In the genomic region with DNA sequence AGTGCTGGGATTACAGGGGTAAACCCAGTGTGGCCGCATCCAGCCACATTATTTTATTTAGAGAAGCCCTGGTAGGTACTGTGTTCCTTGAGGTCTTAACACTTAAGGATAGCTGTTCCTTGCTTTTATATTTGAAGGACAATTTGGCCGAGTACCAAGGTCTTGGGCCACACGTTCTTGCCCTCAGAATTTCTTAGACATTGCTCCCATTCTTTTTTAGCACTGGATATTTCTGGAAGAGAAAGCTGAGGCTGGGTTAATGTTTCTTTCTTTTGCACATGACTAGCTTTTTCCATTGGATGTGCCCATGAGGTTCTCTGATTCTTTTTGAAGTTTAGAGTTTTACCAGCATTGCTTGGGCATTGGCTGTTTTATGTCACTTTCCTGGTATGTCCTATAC, we compare ENCODE assay signal across 26 cellular contexts. TPM values are rescaled to one million over a fixed set of nuclear protein-coding genes. Genes with fewer than 3 reads are reported as not detected.
"Had no signal": no experiment of that assay in that cellular context is flagged by ENCODE, and none has a peak within 500 bp of the region (broad histone marks: within the 10 kb centered on the region; RNA-seq: fewer than 3 reads in every experiment).

No MANE protein-coding gene starts in this region.

- ATAC-seq: activated CD4-positive, CD25-positive, alpha-beta regulatory T cell treated with anti-CD3 and anti-CD28 coated beads, Interleukin-2, amount 50 U/mL, for 24 hours; activated CD8-positive, alpha-beta T cell treated with anti-CD3 and anti-CD28 coated beads, Interleukin-2, amount 10 ng/mL, durations not matched to agents 7 days and 5 days; activated naive CD8-positive, alpha-beta T cell treated with anti-CD3 and anti-CD28 coated beads, Interleukin-2, amount 50 U/mL, for 24 hours; activated T-cell treated with anti-CD3 and anti-CD28 coated beads, Interleukin-2, amount 50 U/mL, for 4 hours; foreskin keratinocyte; left ventricle myocardium superior; natural killer cell treated with Interleukin-12 subunit alpha and Interleukin-12 subunit beta and Interleukin-15 and Interleukin-18, amount 100 ng/mL, for 72 hours had no signal

- H3K27me3 ChIP-seq: breast epithelium, foreskin keratinocyte, suprapubic skin, vagina had no signal

- H3K36me3 ChIP-seq: breast epithelium, suprapubic skin, vagina had no signal

- H3K4me3 Mint-ChIP-seq: activated CD4-positive, alpha-beta T cell treated with anti-CD3 and anti-CD28 coated beads, Interleukin-2, amount 10 ng/mL, durations not matched to agents 7 days and 5 days; activated CD8-positive, alpha-beta T cell treated with anti-CD3 and anti-CD28 coated beads, Interleukin-2, amount 10 ng/mL, durations not matched to agents 7 days and 5 days; activated naive CD4-positive, alpha-beta T cell treated with anti-CD3 and anti-CD28 coated beads, Interleukin-2, amount 10 ng/mL, durations not matched to agents 7 days and 5 days; activated naive CD8-positive, alpha-beta T cell treated with anti-CD3 and anti-CD28 coated beads, Interleukin-2, amount 50 U/mL, for 24 hours; activated T-cell treated with anti-CD3 and anti-CD28 coated beads, Interleukin-2, amount 50 U/mL, for 4 hours; natural killer cell treated with Interleukin-12 subunit alpha and Interleukin-12 subunit beta and Interleukin-15 and Interleukin-18, amount 100 ng/mL, for 72 hours; stimulated activated naive CD8-positive, alpha-beta T cell treated with anti-CD3 and anti-CD28 coated beads, Interleukin-15, Interleukin-2, amounts not matched to agents 100 ng/mL and 50 ng/mL, for 24 hours had no signal

- H3K9me3 ChIP-seq: breast epithelium, suprapubic skin, vagina had no signal

- H3K27ac Mint-ChIP-seq: activated CD4-positive, alpha-beta T cell treated with anti-CD3 and anti-CD28 coated beads, Interleukin-2, amount 10 ng/mL, durations not matched to agents 7 days and 5 days; activated CD8-positive, alpha-beta T cell treated with anti-CD3 and anti-CD28 coated beads, Interleukin-2, amount 10 ng/mL, durations not matched to agents 7 days and 5 days; activated naive CD4-positive, alpha-beta T cell treated with anti-CD3 and anti-CD28 coated beads, Interleukin-2, amount 10 ng/mL, durations not matched to agents 7 days and 5 days; activated naive CD8-positive, alpha-beta T cell treated with anti-CD3 and anti-CD28 coated beads, Interleukin-2, amount 50 U/mL, for 24 hours; natural killer cell treated with Interleukin-12 subunit alpha and Interleukin-12 subunit beta and Interleukin-15 and Interleukin-18, amount 100 ng/mL, for 72 hours; stimulated activated naive CD8-positive, alpha-beta T cell treated with anti-CD3 and anti-CD28 coated beads, Interleukin-15, Interleukin-2, amounts not matched to agents 100 ng/mL and 50 ng/mL, for 24 hours had no signal

- H3K36me3 Mint-ChIP-seq: activated naive CD4-positive, alpha-beta T cell treated with anti-CD3 and anti-CD28 coated beads, Interleukin-2, amount 10 ng/mL, durations not matched to agents 7 days and 5 days; natural killer cell treated with Interleukin-12 subunit alpha and Interleukin-12 subunit beta and Interleukin-15 and Interleukin-18, amount 100 ng/mL, for 72 hours had no signal

- H3K4me3 ChIP-seq: breast epithelium, suprapubic skin, vagina had no signal

- H3K9me3 Mint-ChIP-seq: activated CD4-positive, alpha-beta T cell treated with anti-CD3 and anti-CD28 coated beads, Interleukin-2, amount 10 ng/mL, durations not matched to agents 7 days and 5 days; activated naive CD8-positive, alpha-beta T cell treated with anti-CD3 and anti-CD28 coated beads, Interleukin-2, amount 50 U/mL, for 24 hours; activated T-cell treated with anti-CD3 and anti-CD28 coated beads, Interleukin-2, amount 50 U/mL, for 4 hours; natural killer cell treated with Interleukin-12 subunit alpha and Interleukin-12 subunit beta and Interleukin-15 and Interleukin-18, amount 100 ng/mL, for 72 hours; stimulated activated naive CD8-positive, alpha-beta T cell treated with anti-CD3 and anti-CD28 coated beads, Interleukin-15, Interleukin-2, amounts not matched to agents 100 ng/mL and 50 ng/mL, for 24 hours had no signal

- H3K4me1 ChIP-seq: breast epithelium, foreskin keratinocyte, vagina had no signal

- H3K27ac ChIP-seq: breast epithelium, foreskin keratinocyte, suprapubic skin, vagina had no signal

- H3K4me1 Mint-ChIP-seq: activated CD4-positive, alpha-beta T cell treated with anti-CD3 and anti-CD28 coated beads, Interleukin-2, amount 10 ng/mL, durations not matched to agents 7 days and 5 days; activated naive CD4-positive, alpha-beta T cell treated with anti-CD3 and anti-CD28 coated beads, Interleukin-2, amount 10 ng/mL, durations not matched to agents 7 days and 5 days; activated naive CD8-positive, alpha-beta T cell treated with anti-CD3 and anti-CD28 coated beads, Interleukin-2, amount 50 U/mL, for 24 hours had no signal

- FAIRE-seq: keratinocyte, small intestine had no signal

- DNase-seq: activated CD4-positive, alpha-beta T cell treated with anti-CD3 and anti-CD28 coated beads, Interleukin-2, amount 10 ng/mL, durations not matched to agents 7 days and 5 days; activated CD8-positive, alpha-beta T cell treated with anti-CD3 and anti-CD28 coated beads, Interleukin-2, amount 10 ng/mL, durations not matched to agents 7 days and 5 days; activated naive CD4-positive, alpha-beta T cell treated with anti-CD3 and anti-CD28 coated beads, Interleukin-2, amount 10 ng/mL, durations not matched to agents 7 days and 5 days; activated naive CD8-positive, alpha-beta T cell treated with anti-CD3 and anti-CD28 coated beads, Interleukin-2, amount 50 U/mL, for 24 hours; activated T-cell treated with anti-CD3 and anti-CD28 coated beads, Interleukin-2, amount 50 U/mL, for 4 hours; anterior cingulate cortex; effector memory CD4-positive, alpha-beta T cell; foreskin keratinocyte; hypothalamus; left ventricle myocardium superior; mesendoderm; nucleus accumbens; small intestine; stimulated activated CD4-positive, alpha-beta T cell treated with anti-CD3 and anti-CD28 coated beads, Interleukin-15, amount 100 ng/mL, for 24 hours; stimulated activated CD4-positive, alpha-beta T cell treated with anti-CD3 and anti-CD28 coated beads, Interleukin-2, amount 100 ng/mL, for 48 hours; T1000; trophoblast cell had no signal

RNA-seq across cellular contexts. Expression of a gene that starts 5.5 kb away (rescaled TPM):
- total RNA-seq: activated CD4-positive, alpha-beta T cell treated with anti-CD3 and anti-CD28 coated beads, Interleukin-2, amount 10 ng/mL, durations not matched to agents 7 days and 5 days; activated CD8-positive, alpha-beta T cell treated with anti-CD3 and anti-CD28 coated beads, Interleukin-2, amount 10 ng/mL, durations not matched to agents 7 days and 5 days; activated T-cell treated with anti-CD3 and anti-CD28 coated beads, Interleukin-2, amount 50 U/mL, for 4 hours; breast epithelium; foreskin keratinocyte; left ventricle myocardium superior; natural killer cell treated with Interleukin-12 subunit alpha and Interleukin-12 subunit beta and Interleukin-15 and Interleukin-18, amount 100 ng/mL, for 72 hours; posterior vena cava; suprapubic skin; T-helper 1 cell treated with Interleukin-12 subunit alpha and Interleukin-12 subunit beta and Interleukin-4 antibody, amounts not matched to agents 30 ng/mL and 1 ng/mL, for 36 hours; vagina had no signal
- polyA plus RNA-seq: foreskin keratinocyte, keratinocyte, small intestine had no signal
